15 cellular contexts compared by ENCODE assay signal in the genomic region with DNA sequence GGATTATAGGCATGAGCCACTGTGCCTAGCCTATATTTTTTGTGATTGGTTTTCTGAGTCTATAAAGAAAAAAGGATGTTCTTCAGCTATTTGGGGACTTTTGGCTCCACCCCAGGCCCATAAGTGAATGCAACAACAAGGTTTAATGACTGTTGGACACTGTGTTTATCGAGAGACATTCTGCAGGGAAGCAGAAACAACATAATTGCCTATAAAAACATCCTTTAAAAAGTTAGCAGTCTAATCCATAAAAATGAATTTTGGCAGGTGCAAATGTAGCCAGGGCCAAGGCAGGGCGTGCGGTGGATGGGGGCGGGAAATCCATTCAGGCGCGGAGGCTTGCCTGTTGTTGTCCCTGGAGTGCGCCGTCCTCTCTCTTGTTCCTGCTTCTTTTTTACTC.
DNase-seq lines count a peak whose midpoint lies in the region; TF ChIP-seq lines count a peak whose summit lies in the region.
"Had no signal": no experiment of that assay in that cellular context is flagged by ENCODE, and none has a peak within 500 bp of the region (broad histone marks: within the 10 kb centered on the region; RNA-seq: fewer than 3 reads in every experiment).

No MANE protein-coding gene starts in this region.

- TF ChIP-seq POLR2A in prostate gland (IDR thresholded peaks at IDR 0.05) (no peak), spleen (IDR thresholded peaks at IDR 0.05) (no peak)

- intact Hi-C loops in prostate gland (cut with DNase I): no loop called here
- intact Hi-C loops in spleen (cut with DNase I; ENCODE audit: low total_unique reads): no loop called here

- no peaks in the 10 kb centered on the region for H3K27me3 ChIP-seq in prostate gland (replicated peaks; ENCODE audit: insufficient read depth)
- no peaks in the 10 kb centered on the region for H3K27me3 ChIP-seq in Karpas-422 (ENCODE audit: low read length)
- H3K27me3 ChIP-seq in spleen (replicated peaks in 1 of 7): peaks cover 0 to 18% (median 0%) of the 10 kb centered on the region in 7 donors

- H3K4me2 ChIP-seq in Karpas-422 (ENCODE audit: low read depth, low read length, poor library complexity, severe bottlenecking): no peak overlapping the region

- H3K4me3 ChIP-seq in LNCaP clone FGC (ENCODE audit: low read depth, low read length) (no peak overlapping the region), prostate gland (no peak overlapping the region), Karpas-422 (ENCODE audit: low read length) (no peak overlapping the region), spleen (no peak overlapping the region)
- H3K4me3 ChIP-seq: GM23248 had no signal

- H3K9ac ChIP-seq in Karpas-422 (ENCODE audit: low read length): no peak overlapping the region
- H3K9ac ChIP-seq: GM23248 had no signal

- no peak for TF ChIP-seq CTCF in LNCaP clone FGC (IDR thresholded peaks at IDR 0.05; ENCODE audit: control insufficient read depth, extremely low read depth, insufficient read depth)
- TF ChIP-seq CTCF in prostate gland (IDR thresholded peaks at IDR 0.05): no peak
- no peak for TF ChIP-seq CTCF in spleen (IDR thresholded peaks at IDR 0.05 in 8 of 11, conservative IDR thresholded peaks at IDR 0.05 in 3 of 11)

- H3K27ac ChIP-seq in prostate gland: no peak overlapping the region
- no peak overlapping the region for H3K27ac ChIP-seq in Karpas-422 (ENCODE audit: low read length)
- no peak overlapping the region for H3K27ac ChIP-seq in spleen
- H3K27ac ChIP-seq: GM23248 had no signal

- H4K20me1 ChIP-seq in Karpas-422 (ENCODE audit: insufficient read depth, low read depth, low read length): no peaks in the 10 kb centered on the region; the same call in 1 of the 2 replicates

- H3K79me2 ChIP-seq in Karpas-422 (ENCODE audit: low read length): no peaks in the 10 kb centered on the region

- H3K36me3 ChIP-seq in prostate gland: no peaks in the 10 kb centered on the region
- H3K36me3 ChIP-seq in Karpas-422 (ENCODE audit: insufficient read depth, low read length): no peaks in the 10 kb centered on the region
- H3K36me3 ChIP-seq in spleen: no peaks in the 10 kb centered on the region

- H3K4me1 ChIP-seq in prostate gland (replicated peaks): no peaks in the 10 kb centered on the region
- H3K4me1 ChIP-seq in Karpas-422 (ENCODE audit: low read length): peaks cover 11% of the 10 kb centered on the region
- no peaks in the 10 kb centered on the region for H3K4me1 ChIP-seq in spleen
- H3K4me1 ChIP-seq: Caco-2 had no signal

- no peaks in the 10 kb centered on the region for H3K9me2 ChIP-seq in Karpas-422 (replicated peaks; ENCODE audit: insufficient read depth, low read length)

- peak; percentile 65 for DNase-seq in LNCaP clone FGC (ENCODE audit: low read depth)
- peak; percentile 68 for DNase-seq in NCI-H1105 treated with DMSO at 0.1 percent for 48 hours (lab: John Stamatoyannopoulos, UW)
- DNase-seq in prostate gland (ENCODE audit: low spot score): peak; percentile 8
- no peak for DNase-seq in Karpas-422
- no peak for DNase-seq in spleen
- no peak for DNase-seq in NAMALWA (ENCODE audit: low spot score)
- DNase-seq: C1 segment of cervical spinal cord; Caco-2; CD4-positive, CD25-positive, alpha-beta regulatory T cell; CD8-positive, alpha-beta T cell; DMS153; DND-41; GM23248; H7; HCEC 1CT had no signal

- WGBS in prostate gland: 35% methylated on average over 8 of the region's 8 CpGs
- 88 to 96% (median 92%) methylated on average over 8 of the region's 8 CpGs for WGBS in spleen, 5 donors

- no peaks in the 10 kb centered on the region for H3K9me3 ChIP-seq in prostate gland
- no peaks in the 10 kb centered on the region for H3K9me3 ChIP-seq in Karpas-422 (ENCODE audit: low read length)
- H3K9me3 ChIP-seq in spleen: peaks cover 0 to 4% (median 0%) of the 10 kb centered on the region in 8 donors
- H3K9me3 ChIP-seq: Caco-2 had no signal

- H2AFZ ChIP-seq in Karpas-422 (ENCODE audit: low read length): no peak overlapping the region
- H2AFZ ChIP-seq: GM23248 had no signal

Comparison
In these comparisons a context has a peak if more than half of its experiments do, and no peak if none do; other contexts are left out.
1. DNase-seq: peak in LNCaP clone FGC (single experiment), NCI-H1105 treated with DMSO at 0.1 percent for 48 hours (single experiment) and prostate gland (single experiment); none in Karpas-422 (single experiment), spleen (single experiment) and NAMALWA (single experiment).